ENCODE assay signal across 9 cellular contexts in genomic region chr17:40327244-40327666, GRCh38. TPM values are rescaled to one million over a fixed set of nuclear protein-coding genes. Genes with fewer than 3 reads are reported as not detected.
DNase-seq lines count a peak whose midpoint lies in the region; ATAC-seq and TF ChIP-seq lines count a peak whose summit lies in the region.
"Had no signal": no experiment of that assay in that cellular context is flagged by ENCODE, and none has a peak within 500 bp of the region (broad histone marks: within the 10 kb centered on the region; RNA-seq: fewer than 3 reads in every experiment).

No MANE protein-coding gene starts in this region.

- no peak for ATAC-seq in gastroesophageal sphincter
- no peak for ATAC-seq in GM21447 (IDR thresholded peaks at IDR 0.05; ENCODE audit: unreplicated experiment)

- no peak overlapping the region for H2BK5ac ChIP-seq in trophoblast cell (ENCODE audit: low read depth, low read length, poor library complexity)

- no peaks in the 10 kb centered on the region for H3K79me2 ChIP-seq in trophoblast cell (ENCODE audit: control insufficient read depth, insufficient read depth, low read length, poor library complexity)

- H4K8ac ChIP-seq in trophoblast cell (ENCODE audit: low read depth, low read length) = no peak overlapping the region

- no peak overlapping the region for H3K18ac ChIP-seq in trophoblast cell (ENCODE audit: low read length)

- H3K9me3 Mint-ChIP-seq in T-helper 1 cell treated with Interleukin-12 subunit alpha and Interleukin-12 subunit beta and Interleukin-4 antibody, amounts not matched to agents 30 μg/mL and 1 μg/mL, for 36 hours = no peaks in the 10 kb centered on the region

- H2BK120ac ChIP-seq in trophoblast cell (ENCODE audit: insufficient read depth, low read length, poor library complexity) = no peak overlapping the region

- H3K9ac ChIP-seq in skeletal muscle tissue (ENCODE audit: low read depth in 1 of 3, low read length in 3 of 3) (peak overlapping the region in 2 of 3 donors; percentile 61 to 66), trophoblast cell (ENCODE audit: low read length) (no peak overlapping the region)

- no peak overlapping the region for H2AK5ac ChIP-seq in trophoblast cell (ENCODE audit: low read length)

- no peak for TF ChIP-seq POLR2A in gastroesophageal sphincter (IDR thresholded peaks at IDR 0.05)

- no peak for TF ChIP-seq EP300 in gastroesophageal sphincter (IDR thresholded peaks at IDR 0.05)

- no peaks in the 10 kb centered on the region for H3K9me3 ChIP-seq in gastroesophageal sphincter
- no peaks in the 10 kb centered on the region for H3K9me3 ChIP-seq in skeletal muscle tissue (ENCODE audit: control insufficient read depth in 3 of 3, low read length in 3 of 3)
- H3K9me3 ChIP-seq in trophoblast cell (ENCODE audit: insufficient read depth, low read depth, low read length) = no peaks in the 10 kb centered on the region

- H3K4me3 ChIP-seq in GM12864 (ENCODE audit: low read depth, low read length) = peak overlapping the region; percentile 42; the same call in 1 of the 2 replicates
- no peak overlapping the region for H3K4me3 ChIP-seq in gastroesophageal sphincter
- peak overlapping the region in 2 of 3 donors; percentile 27 to 41 for H3K4me3 ChIP-seq in skeletal muscle tissue (ENCODE audit: low read length in 3 of 3)
- no peak overlapping the region for H3K4me3 ChIP-seq in trophoblast cell (ENCODE audit: low read depth, low read length)

- peak overlapping the region in 3 of 4 donors; percentile 81 to 97 (median 91) for H3K27ac ChIP-seq in gastroesophageal sphincter
- peak overlapping the region; percentile 81 for H3K27ac ChIP-seq in skeletal muscle tissue (ENCODE audit: low read depth, low read length)
- H3K27ac ChIP-seq in trophoblast cell (ENCODE audit: low read depth, low read length) = no peak overlapping the region

- no peak overlapping the region for H3K4me2 ChIP-seq in trophoblast cell (ENCODE audit: low read length)

- H3K36me3 ChIP-seq in gastroesophageal sphincter (peaks cover 0 to 6% of the 10 kb centered on the region in 2 donors), skeletal muscle tissue (ENCODE audit: control insufficient read depth in 3 of 3, insufficient read depth in 3 of 3, low read length in 3 of 3) (peaks cover 0 to 2% (median 0%) of the 10 kb centered on the region in 3 donors), trophoblast cell (ENCODE audit: control insufficient read depth in 1 of 2, insufficient read depth in 2 of 2, low read length in 2 of 2) (peaks cover 6 to 13% of the 10 kb centered on the region in 2 experiments)

- TF ChIP-seq CTCF in GM12864 (IDR thresholded peaks at IDR 0.05; ENCODE audit: low read depth, low read length, missing control alignments) = no peak
- TF ChIP-seq CTCF in gastroesophageal sphincter (IDR thresholded peaks at IDR 0.05) = no peak

- DNase-seq in GM12864 (ENCODE audit: low read depth) (no peak), SIG-M5 (lab: John Stamatoyannopoulos, UW) (no peak), trophoblast cell (no peak)
- no peak for DNase-seq in effector CD8-positive, alpha-beta T cell (lab: John Stamatoyannopoulos, UW)
- DNase-seq: DMS153 had no signal

- no peak overlapping the region for H3K23ac ChIP-seq in trophoblast cell (ENCODE audit: low read length)

- peaks cover 11% of the 10 kb centered on the region for H3K36me3 Mint-ChIP-seq in T-helper 1 cell treated with Interleukin-12 subunit alpha and Interleukin-12 subunit beta and Interleukin-4 antibody, amounts not matched to agents 30 μg/mL and 1 μg/mL, for 36 hours (ENCODE audit: low read depth)

- peaks cover 18 to 100% (median 99%) of the 10 kb centered on the region in 3 donors for H3K4me1 ChIP-seq in gastroesophageal sphincter
- H3K4me1 ChIP-seq in skeletal muscle tissue (ENCODE audit: control insufficient read depth in 3 of 3, insufficient read depth in 3 of 3, low read length in 3 of 3) = peaks cover 93 to 99% (median 94%) of the 10 kb centered on the region in 3 donors
- peaks cover 9 to 14% of the 10 kb centered on the region in 2 experiments for H3K4me1 ChIP-seq in trophoblast cell (ENCODE audit: control insufficient read depth in 1 of 2, insufficient read depth in 2 of 2, low read length in 2 of 2)

- H4K91ac ChIP-seq in trophoblast cell (ENCODE audit: low read depth, low read length) = no peak overlapping the region

- H3K27me3 Mint-ChIP-seq in T-helper 1 cell treated with Interleukin-12 subunit alpha and Interleukin-12 subunit beta and Interleukin-4 antibody, amounts not matched to agents 30 μg/mL and 1 μg/mL, for 36 hours (ENCODE audit: low read depth) = no peaks in the 10 kb centered on the region

- no peak overlapping the region for H3K4ac ChIP-seq in trophoblast cell (ENCODE audit: low read depth, low read length)

- no peak overlapping the region for H4K12ac ChIP-seq in trophoblast cell (ENCODE audit: low read depth, low read length)

- no peak overlapping the region for H2BK12ac ChIP-seq in trophoblast cell (ENCODE audit: low read length)

- 80% methylated on average over 1 of the region's 3 CpGs; no CpG with 5 or more reads in 1 of the 2 donors for WGBS in gastroesophageal sphincter (ENCODE audit: low coverage in 1 of 2), 2 donors
- no CpG with 5 or more reads among the region's 3 CpGs for WGBS in trophoblast cell (ENCODE audit: extremely low coverage, insufficient coverage, insufficient read length)

- H3K27ac Mint-ChIP-seq in T-helper 1 cell treated with Interleukin-12 subunit alpha and Interleukin-12 subunit beta and Interleukin-4 antibody, amounts not matched to agents 30 μg/mL and 1 μg/mL, for 36 hours = peak overlapping the region; percentile 99

- peak overlapping the region; percentile 79 for H3K4me3 Mint-ChIP-seq in T-helper 1 cell treated with Interleukin-12 subunit alpha and Interleukin-12 subunit beta and Interleukin-4 antibody, amounts not matched to agents 30 μg/mL and 1 μg/mL, for 36 hours

- no peak overlapping the region for H3K14ac ChIP-seq in trophoblast cell (ENCODE audit: low read length)

- H3K4me1 Mint-ChIP-seq in T-helper 1 cell treated with Interleukin-12 subunit alpha and Interleukin-12 subunit beta and Interleukin-4 antibody, amounts not matched to agents 30 μg/mL and 1 μg/mL, for 36 hours (ENCODE audit: low read depth) = peaks cover 80% of the 10 kb centered on the region

- no peak overlapping the region for H2AFZ ChIP-seq in trophoblast cell (ENCODE audit: insufficient read depth, low read length, poor library complexity)

- H3K27me3 ChIP-seq in gastroesophageal sphincter (no peaks in the 10 kb centered on the region), skeletal muscle tissue (ENCODE audit: control insufficient read depth in 3 of 3, insufficient read depth in 3 of 3, low read length in 3 of 3) (no peaks in the 10 kb centered on the region), trophoblast cell (ENCODE audit: insufficient read depth, low read length) (no peaks in the 10 kb centered on the region)

- H3K79me1 ChIP-seq in trophoblast cell (ENCODE audit: low read length) = no peaks in the 10 kb centered on the region

RNA-seq across cellular contexts. Expression of gene RARA, which starts 18.3 kb away (rescaled TPM):
- total RNA-seq in gastroesophageal sphincter (10 to 100 TPM; 18.5 to 41.8 (median 28.5) TPM), skeletal muscle tissue (17.2 TPM)
- polyA plus RNA-seq in trophoblast cell (2013) = 15.0 and 15.5 TPM in 2 replicates

RNA-seq across cellular contexts. Expression of gene GJD3, which starts 37.3 kb away (rescaled TPM):
- 1 to 10 TPM in 1 of 4 donors, not detected in 3; 2.5 TPM for total RNA-seq in gastroesophageal sphincter
- 0.52 TPM for total RNA-seq in skeletal muscle tissue
- 1.4 and 2.0 TPM in 2 replicates for polyA plus RNA-seq in trophoblast cell (2013)

RNA-seq across cellular contexts. Expression of gene CDC6, which starts 39.6 kb away (rescaled TPM):
- total RNA-seq in gastroesophageal sphincter (1 to 10 TPM in 2 of 4 donors, under 1 TPM in 1, not detected in 1; 0.54 to 2.2 (median 1.2) TPM), skeletal muscle tissue (4.2 TPM)
- 90.5 and 96.3 TPM in 2 replicates for polyA plus RNA-seq in trophoblast cell (2013)

Comparison
In these comparisons a context has a peak if more than half of its experiments do, and no peak if none do; other contexts are left out.
1. H3K4me3 ChIP-seq: peak in GM12864 (single experiment) and skeletal muscle tissue (2 of 3); none in gastroesophageal sphincter (0 of 2) and trophoblast cell (single experiment).